ENCODE assay signal across 29 cellular contexts in the genomic region with DNA sequence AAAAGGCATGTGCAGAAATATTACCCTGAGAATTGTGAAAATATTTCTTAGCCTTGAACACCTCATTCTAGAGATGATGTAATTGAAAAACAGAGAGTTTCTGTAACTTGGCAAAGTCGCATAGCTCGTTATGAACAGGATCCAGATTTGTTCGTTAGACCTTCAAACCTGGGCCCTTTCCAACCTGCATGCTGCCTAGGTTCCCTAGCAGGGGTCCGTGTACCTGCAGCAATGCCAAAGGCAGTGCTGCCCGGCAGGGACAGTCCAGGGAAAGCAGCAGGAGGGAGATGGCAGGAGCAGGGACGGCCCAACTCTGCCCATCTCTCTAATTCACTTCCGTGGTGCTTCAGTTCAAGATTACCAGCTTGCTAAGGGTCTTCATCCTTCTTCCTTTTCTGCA. TPM values are rescaled to one million over a fixed set of nuclear protein-coding genes. Genes with fewer than 3 reads are reported as not detected.
"Had no signal": no experiment of that assay in that cellular context is flagged by ENCODE, and none has a peak within 500 bp of the region (broad histone marks: within the 10 kb centered on the region; RNA-seq: fewer than 3 reads in every experiment).

No MANE protein-coding gene starts in this region.

- H3K4me2 ChIP-seq: smooth muscle cell had no signal

- H3K9me3 ChIP-seq: heart left ventricle, left ventricle myocardium inferior, mucosa of descending colon, neutrophil, right atrium auricular region, right lobe of liver, tibial nerve, upper lobe of right lung had no signal

- H3K27ac Mint-ChIP-seq: immature natural killer cell; naive thymus-derived CD8-positive, alpha-beta T cell; nephron; progenitor cell of endocrine pancreas; stimulated activated memory B cell treated with anti-CD40 and anti-IgM and Interleukin-4, amounts not matched to agents 10 μg/mL and 1 μg/mL and 100 μg/mL, for 72 hours; stimulated activated naive CD8-positive, alpha-beta T cell treated with anti-CD3 and anti-CD28 coated beads, Interleukin-15, amount 100 ng/mL, for 72 hours had no signal

- DNase-seq: heart left ventricle; hypothalamus; immature natural killer cell; kidney; left colon; left ventricle myocardium inferior; mesendoderm; midbrain; mucosa of descending colon; naive thymus-derived CD8-positive, alpha-beta T cell; occipital lobe; right lobe of liver; stimulated activated CD4-positive, alpha-beta T cell treated with anti-CD3 and anti-CD28 coated beads, Interleukin-1b, Interleukin-23, amount 100 ng/mL, for 48 hours; stimulated activated CD4-positive, alpha-beta T cell treated with anti-CD3 and anti-CD28 coated beads, Interleukin-2, amount 100 ng/mL, for 48 hours; stimulated activated CD4-positive, alpha-beta T cell treated with anti-CD3 and anti-CD28 coated beads, Interleukin-4, amount 100 ng/mL, for 4 hours; stimulated activated CD8-positive, alpha-beta memory T cell treated with anti-CD3 and anti-CD28 coated beads, Interleukin-4, amount 100 ng/mL, for 48 hours; stimulated activated naive CD4-positive, alpha-beta T cell treated with Interleukin-2 at 50 U/mL for 16 hours; stimulated activated naive CD8-positive, alpha-beta T cell treated with anti-CD3 and anti-CD28 coated beads, Interleukin-15, amount 100 ng/mL, for 72 hours; substantia nigra; upper lobe of right lung had no signal

- H3K9me3 Mint-ChIP-seq: nephron; stimulated activated memory B cell treated with anti-CD40 and anti-IgM and Interleukin-4, amounts not matched to agents 10 μg/mL and 1 μg/mL and 100 μg/mL, for 72 hours; stimulated activated naive CD8-positive, alpha-beta T cell treated with anti-CD3 and anti-CD28 coated beads, Interleukin-15, amount 100 ng/mL, for 72 hours had no signal

- H3K27me3 ChIP-seq: neutrophil, right atrium auricular region, right lobe of liver, tibial nerve, upper lobe of right lung had no signal

- H3K36me3 Mint-ChIP-seq: immature natural killer cell; naive thymus-derived CD8-positive, alpha-beta T cell; stimulated activated memory B cell treated with anti-CD40 and anti-IgM and Interleukin-4, amounts not matched to agents 10 μg/mL and 1 μg/mL and 100 μg/mL, for 72 hours had no signal

- H3K36me3 ChIP-seq: heart left ventricle, left ventricle myocardium inferior, neutrophil, right atrium auricular region, right lobe of liver, upper lobe of right lung had no signal

- H3K27me3 Mint-ChIP-seq: stimulated activated memory B cell treated with anti-CD40 and anti-IgM and Interleukin-4, amounts not matched to agents 10 μg/mL and 1 μg/mL and 100 μg/mL, for 72 hours; stimulated activated naive CD8-positive, alpha-beta T cell treated with anti-CD3 and anti-CD28 coated beads, Interleukin-15, amount 100 ng/mL, for 72 hours had no signal

- H3K4me1 ChIP-seq: heart left ventricle, left ventricle myocardium inferior, right atrium auricular region, upper lobe of right lung had no signal

- H3K4me3 ChIP-seq: heart left ventricle, left ventricle myocardium inferior, lung, mucosa of descending colon, right atrium auricular region, right lobe of liver, smooth muscle cell, tibial nerve, upper lobe of right lung had no signal

- H3K27ac ChIP-seq: heart left ventricle, left ventricle myocardium inferior, neutrophil, right atrium auricular region, right lobe of liver, upper lobe of right lung had no signal

- H3K4me3 Mint-ChIP-seq: immature natural killer cell; naive thymus-derived CD8-positive, alpha-beta T cell; nephron; neural crest cell; stimulated activated memory B cell treated with anti-CD40 and anti-IgM and Interleukin-4, amounts not matched to agents 10 μg/mL and 1 μg/mL and 100 μg/mL, for 72 hours; stimulated activated naive CD8-positive, alpha-beta T cell treated with anti-CD3 and anti-CD28 coated beads, Interleukin-15, amount 100 ng/mL, for 72 hours had no signal

- H3K4me1 Mint-ChIP-seq: immature natural killer cell; naive thymus-derived CD8-positive, alpha-beta T cell; nephron; stimulated activated memory B cell treated with anti-CD40 and anti-IgM and Interleukin-4, amounts not matched to agents 10 μg/mL and 1 μg/mL and 100 μg/mL, for 72 hours; stimulated activated naive CD8-positive, alpha-beta T cell treated with anti-CD3 and anti-CD28 coated beads, Interleukin-15, amount 100 ng/mL, for 72 hours had no signal

- ATAC-seq: heart left ventricle; left colon; mucosa of descending colon; naive thymus-derived CD8-positive, alpha-beta T cell; stimulated activated memory B cell treated with anti-CD40 and anti-IgM and Interleukin-4, amounts not matched to agents 10 μg/mL and 1 μg/mL and 100 μg/mL, for 72 hours; stimulated activated naive CD8-positive, alpha-beta T cell treated with anti-CD3 and anti-CD28 coated beads, Interleukin-15, amount 100 ng/mL, for 72 hours; upper lobe of right lung had no signal

RNA-seq across cellular contexts. Expression of gene PIEZO2, which starts 12.0 kb away (rescaled TPM):
- total RNA-seq: naive thymus-derived CD8-positive, alpha-beta T cell had no signal
- polyA plus RNA-seq: immature natural killer cell; naive thymus-derived CD8-positive, alpha-beta T cell had no signal
